In the genomic region with DNA sequence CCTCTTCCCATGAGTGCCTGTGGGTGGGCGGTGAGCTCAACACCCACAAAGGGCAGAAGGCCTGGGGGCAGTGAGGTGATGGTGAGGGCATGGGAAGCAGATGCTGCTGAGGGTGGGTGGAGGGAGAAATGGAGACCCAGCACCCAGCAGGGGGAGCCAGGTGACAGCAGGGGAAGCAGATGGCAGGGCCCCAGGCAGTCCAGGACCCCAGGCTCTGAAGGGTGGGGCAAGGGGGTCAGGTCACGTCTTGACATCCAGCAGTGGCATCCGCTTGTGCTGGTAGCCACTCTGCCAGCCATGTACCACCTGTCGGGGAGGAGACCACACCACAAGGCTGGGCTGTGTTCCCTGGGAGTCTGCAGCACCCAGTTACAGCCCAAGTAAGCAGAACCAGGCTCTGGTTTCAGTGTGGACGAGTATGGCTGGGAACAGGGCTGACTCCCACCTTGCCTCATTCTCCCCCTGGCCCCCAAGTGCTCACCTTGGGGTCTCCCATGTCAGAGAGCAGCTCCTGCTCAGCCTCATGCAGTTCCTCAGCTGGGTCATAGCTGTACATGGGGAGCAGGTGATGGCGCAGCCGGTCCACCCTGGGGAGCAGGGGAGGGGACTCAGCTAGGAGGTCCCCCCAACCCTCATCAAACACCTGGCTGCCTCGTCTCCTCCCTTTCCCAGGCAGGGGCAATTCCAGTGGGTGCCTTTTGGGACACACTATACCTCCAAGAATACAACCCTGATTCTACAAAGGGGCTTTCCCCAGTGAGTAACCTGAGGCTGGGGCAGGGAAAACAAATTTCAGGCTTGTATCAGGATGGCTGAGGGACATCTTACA, we compare ENCODE assay signal across 1 cellular context.
A peak's percentile ranks its signal among the peaks of the same experiment; 100 is the strongest.
TF ChIP-seq lines count a peak whose summit lies in the region.

No MANE protein-coding gene starts in this region.

TF ChIP-seq in HepG2, 621 proteins besides CTCF, POLR2A, EP300 and RAD21 (continues in another document):
- TF ChIP-seq ZNF143 (CRISPR knock-in tag; IDR thresholded peaks at IDR 0.05) (0 out of 2 replicates have a peak, but pooled peaks have one; percentile 21), ESRRA (CRISPR knock-in tag; IDR thresholded peaks at IDR 0.05; ENCODE audit: low read depth) (0 out of 2 replicates have a peak, but pooled peaks have one; percentile 21), NAIF1 (CRISPR knock-in tag; IDR thresholded peaks at IDR 0.05; ENCODE audit: borderline replicate concordance) (0 out of 2 replicates have a peak, but pooled peaks have one; percentile 57), DNMT1 (CRISPR knock-in tag; IDR thresholded peaks at IDR 0.05) (peak; percentile 66; the same call in 1 of the 2 replicates), ZNF205 (CRISPR knock-in tag; IDR thresholded peaks at IDR 0.05) (0 out of 2 replicates have a peak, but pooled peaks have one; percentile 22), MED8 (CRISPR knock-in tag; IDR thresholded peaks at IDR 0.05; ENCODE audit: insufficient replicate concordance) (no peak), ZNF792 (CRISPR knock-in tag; IDR thresholded peaks at IDR 0.05) (0 out of 2 replicates have a peak, but pooled peaks have one; percentile 39), BORCS8-MEF2B (CRISPR knock-in tag; IDR thresholded peaks at IDR 0.05) (peak; percentile 50; the same call in 1 of the 2 replicates), PPARG (CRISPR knock-in tag; conservative IDR thresholded peaks at IDR 0.05) (no peak), ASH2L (IDR thresholded peaks at IDR 0.05; ENCODE audit: insufficient read length, low read depth, low read length) (no peak), ZNF331 (CRISPR knock-in tag; IDR thresholded peaks at IDR 0.05) (0 out of 2 replicates have a peak, but pooled peaks have one; percentile 35), ZC3H13 (CRISPR knock-in tag; IDR thresholded peaks at IDR 0.05) (peak; percentile 62), AGO1 (IDR thresholded peaks at IDR 0.05; ENCODE audit: low read depth, low read length, poor library complexity, severe bottlenecking) (peak; percentile 88), SALL2 (CRISPR knock-in tag; IDR thresholded peaks at IDR 0.05) (0 out of 2 replicates have a peak, but pooled peaks have one; percentile 14), RCOR2 (CRISPR knock-in tag; IDR thresholded peaks at IDR 0.05) (no peak), HNRNPLL (IDR thresholded peaks at IDR 0.05; ENCODE audit: low read depth, low read length, poor library complexity, severe bottlenecking) (peak; percentile 23), MXI1 (IDR thresholded peaks at IDR 0.05; ENCODE audit: borderline replicate concordance, low read depth, low read length) (0 out of 3 replicates have a peak, but pooled peaks have one; percentile 23), ZBTB20 (CRISPR knock-in tag; IDR thresholded peaks at IDR 0.05; ENCODE audit: borderline replicate concordance, low read depth) (no peak), ZFP36L1 (CRISPR knock-in tag; IDR thresholded peaks at IDR 0.05) (no peak), GATAD2A (CRISPR knock-in tag; IDR thresholded peaks at IDR 0.05) (0 out of 2 replicates have a peak, but pooled peaks have one; percentile 27), ZNF598 (CRISPR knock-in tag; IDR thresholded peaks at IDR 0.05; ENCODE audit: borderline replicate concordance) (no peak), NBN (conservative IDR thresholded peaks at IDR 0.05) (no peak), HDAC2 (CRISPR knock-in tag; IDR thresholded peaks at IDR 0.05) (0 out of 2 replicates have a peak, but pooled peaks have one; percentile 34), TBX2 (CRISPR knock-in tag; IDR thresholded peaks at IDR 0.05; ENCODE audit: borderline replicate concordance) (0 out of 2 replicates have a peak, but pooled peaks have one; percentile 26), ISL2 (CRISPR knock-in tag; IDR thresholded peaks at IDR 0.05) (0 out of 2 replicates have a peak, but pooled peaks have one; percentile 17), GTF3A (CRISPR knock-in tag; conservative IDR thresholded peaks at IDR 0.05) (0 out of 2 replicates have a peak, but pooled peaks have one; percentile 53), SP5 (CRISPR knock-in tag; IDR thresholded peaks at IDR 0.05; ENCODE audit: borderline replicate concordance, low read depth) (no peak)
- TF ChIP-seq, protein P1, sequence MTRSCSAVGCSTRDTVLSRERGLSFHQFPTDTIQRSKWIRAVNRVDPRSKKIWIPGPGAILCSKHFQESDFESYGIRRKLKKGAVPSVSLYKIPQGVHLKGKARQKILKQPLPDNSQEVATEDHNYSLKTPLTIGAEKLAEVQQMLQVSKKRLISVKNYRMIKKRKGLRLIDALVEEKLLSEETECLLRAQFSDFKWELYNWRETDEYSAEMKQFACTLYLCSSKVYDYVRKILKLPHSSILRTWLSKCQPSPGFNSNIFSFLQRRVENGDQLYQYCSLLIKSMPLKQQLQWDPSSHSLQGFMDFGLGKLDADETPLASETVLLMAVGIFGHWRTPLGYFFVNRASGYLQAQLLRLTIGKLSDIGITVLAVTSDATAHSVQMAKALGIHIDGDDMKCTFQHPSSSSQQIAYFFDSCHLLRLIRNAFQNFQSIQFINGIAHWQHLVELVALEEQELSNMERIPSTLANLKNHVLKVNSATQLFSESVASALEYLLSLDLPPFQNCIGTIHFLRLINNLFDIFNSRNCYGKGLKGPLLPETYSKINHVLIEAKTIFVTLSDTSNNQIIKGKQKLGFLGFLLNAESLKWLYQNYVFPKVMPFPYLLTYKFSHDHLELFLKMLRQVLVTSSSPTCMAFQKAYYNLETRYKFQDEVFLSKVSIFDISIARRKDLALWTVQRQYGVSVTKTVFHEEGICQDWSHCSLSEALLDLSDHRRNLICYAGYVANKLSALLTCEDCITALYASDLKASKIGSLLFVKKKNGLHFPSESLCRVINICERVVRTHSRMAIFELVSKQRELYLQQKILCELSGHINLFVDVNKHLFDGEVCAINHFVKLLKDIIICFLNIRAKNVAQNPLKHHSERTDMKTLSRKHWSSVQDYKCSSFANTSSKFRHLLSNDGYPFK (CRISPR knock-in tag; IDR thresholded peaks at IDR 0.05; ENCODE audit: borderline replicate concordance): no peak
- TF ChIP-seq, protein P2, sequence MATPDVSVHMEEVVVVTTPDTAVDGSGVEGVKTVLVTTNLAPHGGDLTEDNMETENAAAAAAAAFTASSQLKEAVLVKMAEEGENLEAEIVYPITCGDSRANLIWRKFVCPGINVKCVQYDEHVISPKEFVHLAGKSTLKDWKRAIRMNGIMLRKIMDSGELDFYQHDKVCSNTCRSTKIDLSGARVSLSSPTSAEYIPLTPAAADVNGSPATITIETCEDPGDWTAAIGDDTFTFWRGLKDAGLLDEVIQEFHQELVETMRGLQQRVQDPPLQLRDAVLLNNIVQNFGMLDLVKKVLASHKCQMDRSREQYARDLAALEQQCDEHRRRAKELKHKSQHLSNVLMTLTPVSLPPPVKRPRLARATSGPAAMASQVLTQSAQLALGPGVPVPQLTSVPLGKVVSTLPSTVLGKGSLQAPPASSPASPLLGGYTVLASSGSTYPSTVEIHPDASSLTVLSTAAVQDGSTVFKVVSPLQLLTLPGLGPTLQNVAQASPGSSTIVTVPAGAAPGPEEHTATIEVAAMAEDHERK (CRISPR knock-in tag; IDR thresholded peaks at IDR 0.05; ENCODE audit: low read depth): no peak
- TF ChIP-seq, protein P3, sequence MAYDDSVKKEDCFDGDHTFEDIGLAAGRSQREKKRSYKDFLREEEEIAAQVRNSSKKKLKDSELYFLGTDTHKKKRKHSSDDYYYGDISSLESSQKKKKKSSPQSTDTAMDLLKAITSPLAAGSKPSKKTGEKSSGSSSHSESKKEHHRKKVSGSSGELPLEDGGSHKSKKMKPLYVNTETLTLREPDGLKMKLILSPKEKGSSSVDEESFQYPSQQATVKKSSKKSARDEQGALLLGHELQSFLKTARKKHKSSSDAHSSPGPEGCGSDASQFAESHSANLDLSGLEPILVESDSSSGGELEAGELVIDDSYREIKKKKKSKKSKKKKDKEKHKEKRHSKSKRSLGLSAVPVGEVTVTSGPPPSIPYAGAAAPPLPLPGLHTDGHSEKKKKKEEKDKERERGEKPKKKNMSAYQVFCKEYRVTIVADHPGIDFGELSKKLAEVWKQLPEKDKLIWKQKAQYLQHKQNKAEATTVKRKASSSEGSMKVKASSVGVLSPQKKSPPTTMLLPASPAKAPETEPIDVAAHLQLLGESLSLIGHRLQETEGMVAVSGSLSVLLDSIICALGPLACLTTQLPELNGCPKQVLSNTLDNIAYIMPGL (CRISPR knock-in tag; IDR thresholded peaks at IDR 0.05; ENCODE audit: borderline replicate concordance in 1 of 2, low read depth in 1 of 2): peak in 1 of 2 experiments; percentile 35; a peak in 1 of 4 replicates
- TF ChIP-seq, protein P4, sequence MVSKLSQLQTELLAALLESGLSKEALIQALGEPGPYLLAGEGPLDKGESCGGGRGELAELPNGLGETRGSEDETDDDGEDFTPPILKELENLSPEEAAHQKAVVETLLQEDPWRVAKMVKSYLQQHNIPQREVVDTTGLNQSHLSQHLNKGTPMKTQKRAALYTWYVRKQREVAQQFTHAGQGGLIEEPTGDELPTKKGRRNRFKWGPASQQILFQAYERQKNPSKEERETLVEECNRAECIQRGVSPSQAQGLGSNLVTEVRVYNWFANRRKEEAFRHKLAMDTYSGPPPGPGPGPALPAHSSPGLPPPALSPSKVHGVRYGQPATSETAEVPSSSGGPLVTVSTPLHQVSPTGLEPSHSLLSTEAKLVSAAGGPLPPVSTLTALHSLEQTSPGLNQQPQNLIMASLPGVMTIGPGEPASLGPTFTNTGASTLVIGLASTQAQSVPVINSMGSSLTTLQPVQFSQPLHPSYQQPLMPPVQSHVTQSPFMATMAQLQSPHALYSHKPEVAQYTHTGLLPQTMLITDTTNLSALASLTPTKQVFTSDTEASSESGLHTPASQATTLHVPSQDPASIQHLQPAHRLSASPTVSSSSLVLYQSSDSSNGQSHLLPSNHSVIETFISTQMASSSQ (IDR thresholded peaks at IDR 0.05; ENCODE audit: low read depth): no peak
- TF ChIP-seq, protein P4 (CRISPR knock-in tag; IDR thresholded peaks at IDR 0.05; ENCODE audit: borderline replicate concordance): peak; percentile 43; the same call in 1 of the 2 replicates
- TF ChIP-seq, protein P5, sequence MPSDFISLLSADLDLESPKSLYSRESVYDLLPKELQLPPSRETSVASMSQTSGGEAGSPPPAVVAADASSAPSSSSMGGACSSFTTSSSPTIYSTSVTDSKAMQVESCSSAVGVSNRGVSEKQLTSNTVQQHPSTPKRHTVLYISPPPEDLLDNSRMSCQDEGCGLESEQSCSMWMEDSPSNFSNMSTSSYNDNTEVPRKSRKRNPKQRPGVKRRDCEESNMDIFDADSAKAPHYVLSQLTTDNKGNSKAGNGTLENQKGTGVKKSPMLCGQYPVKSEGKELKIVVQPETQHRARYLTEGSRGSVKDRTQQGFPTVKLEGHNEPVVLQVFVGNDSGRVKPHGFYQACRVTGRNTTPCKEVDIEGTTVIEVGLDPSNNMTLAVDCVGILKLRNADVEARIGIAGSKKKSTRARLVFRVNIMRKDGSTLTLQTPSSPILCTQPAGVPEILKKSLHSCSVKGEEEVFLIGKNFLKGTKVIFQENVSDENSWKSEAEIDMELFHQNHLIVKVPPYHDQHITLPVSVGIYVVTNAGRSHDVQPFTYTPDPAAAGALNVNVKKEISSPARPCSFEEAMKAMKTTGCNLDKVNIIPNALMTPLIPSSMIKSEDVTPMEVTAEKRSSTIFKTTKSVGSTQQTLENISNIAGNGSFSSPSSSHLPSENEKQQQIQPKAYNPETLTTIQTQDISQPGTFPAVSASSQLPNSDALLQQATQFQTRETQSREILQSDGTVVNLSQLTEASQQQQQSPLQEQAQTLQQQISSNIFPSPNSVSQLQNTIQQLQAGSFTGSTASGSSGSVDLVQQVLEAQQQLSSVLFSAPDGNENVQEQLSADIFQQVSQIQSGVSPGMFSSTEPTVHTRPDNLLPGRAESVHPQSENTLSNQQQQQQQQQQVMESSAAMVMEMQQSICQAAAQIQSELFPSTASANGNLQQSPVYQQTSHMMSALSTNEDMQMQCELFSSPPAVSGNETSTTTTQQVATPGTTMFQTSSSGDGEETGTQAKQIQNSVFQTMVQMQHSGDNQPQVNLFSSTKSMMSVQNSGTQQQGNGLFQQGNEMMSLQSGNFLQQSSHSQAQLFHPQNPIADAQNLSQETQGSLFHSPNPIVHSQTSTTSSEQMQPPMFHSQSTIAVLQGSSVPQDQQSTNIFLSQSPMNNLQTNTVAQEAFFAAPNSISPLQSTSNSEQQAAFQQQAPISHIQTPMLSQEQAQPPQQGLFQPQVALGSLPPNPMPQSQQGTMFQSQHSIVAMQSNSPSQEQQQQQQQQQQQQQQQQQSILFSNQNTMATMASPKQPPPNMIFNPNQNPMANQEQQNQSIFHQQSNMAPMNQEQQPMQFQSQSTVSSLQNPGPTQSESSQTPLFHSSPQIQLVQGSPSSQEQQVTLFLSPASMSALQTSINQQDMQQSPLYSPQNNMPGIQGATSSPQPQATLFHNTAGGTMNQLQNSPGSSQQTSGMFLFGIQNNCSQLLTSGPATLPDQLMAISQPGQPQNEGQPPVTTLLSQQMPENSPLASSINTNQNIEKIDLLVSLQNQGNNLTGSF (CRISPR knock-in tag; IDR thresholded peaks at IDR 0.05): no peak
- TF ChIP-seq, protein P6, sequence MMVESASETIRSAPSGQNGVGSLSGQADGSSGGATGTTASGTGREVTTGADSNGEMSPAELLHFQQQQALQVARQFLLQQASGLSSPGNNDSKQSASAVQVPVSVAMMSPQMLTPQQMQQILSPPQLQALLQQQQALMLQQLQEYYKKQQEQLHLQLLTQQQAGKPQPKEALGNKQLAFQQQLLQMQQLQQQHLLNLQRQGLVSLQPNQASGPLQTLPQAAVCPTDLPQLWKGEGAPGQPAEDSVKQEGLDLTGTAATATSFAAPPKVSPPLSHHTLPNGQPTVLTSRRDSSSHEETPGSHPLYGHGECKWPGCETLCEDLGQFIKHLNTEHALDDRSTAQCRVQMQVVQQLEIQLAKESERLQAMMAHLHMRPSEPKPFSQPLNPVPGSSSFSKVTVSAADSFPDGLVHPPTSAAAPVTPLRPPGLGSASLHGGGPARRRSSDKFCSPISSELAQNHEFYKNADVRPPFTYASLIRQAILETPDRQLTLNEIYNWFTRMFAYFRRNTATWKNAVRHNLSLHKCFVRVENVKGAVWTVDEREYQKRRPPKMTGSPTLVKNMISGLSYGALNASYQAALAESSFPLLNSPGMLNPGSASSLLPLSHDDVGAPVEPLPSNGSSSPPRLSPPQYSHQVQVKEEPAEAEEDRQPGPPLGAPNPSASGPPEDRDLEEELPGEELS (CRISPR knock-in tag; IDR thresholded peaks at IDR 0.05): no peak
- TF ChIP-seq, protein P7, sequence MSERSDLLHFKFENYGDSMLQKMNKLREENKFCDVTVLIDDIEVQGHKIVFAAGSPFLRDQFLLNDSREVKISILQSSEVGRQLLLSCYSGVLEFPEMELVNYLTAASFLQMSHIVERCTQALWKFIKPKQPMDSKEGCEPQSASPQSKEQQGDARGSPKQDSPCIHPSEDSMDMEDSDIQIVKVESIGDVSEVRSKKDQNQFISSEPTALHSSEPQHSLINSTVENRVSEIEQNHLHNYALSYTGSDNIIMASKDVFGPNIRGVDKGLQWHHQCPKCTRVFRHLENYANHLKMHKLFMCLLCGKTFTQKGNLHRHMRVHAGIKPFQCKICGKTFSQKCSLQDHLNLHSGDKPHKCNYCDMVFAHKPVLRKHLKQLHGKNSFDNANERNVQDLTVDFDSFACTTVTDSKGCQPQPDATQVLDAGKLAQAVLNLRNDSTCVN (CRISPR knock-in tag; IDR thresholded peaks at IDR 0.05; ENCODE audit: borderline replicate concordance): 0 out of 2 replicates have a peak, but pooled peaks have one; percentile 37
